In the genomic region with DNA sequence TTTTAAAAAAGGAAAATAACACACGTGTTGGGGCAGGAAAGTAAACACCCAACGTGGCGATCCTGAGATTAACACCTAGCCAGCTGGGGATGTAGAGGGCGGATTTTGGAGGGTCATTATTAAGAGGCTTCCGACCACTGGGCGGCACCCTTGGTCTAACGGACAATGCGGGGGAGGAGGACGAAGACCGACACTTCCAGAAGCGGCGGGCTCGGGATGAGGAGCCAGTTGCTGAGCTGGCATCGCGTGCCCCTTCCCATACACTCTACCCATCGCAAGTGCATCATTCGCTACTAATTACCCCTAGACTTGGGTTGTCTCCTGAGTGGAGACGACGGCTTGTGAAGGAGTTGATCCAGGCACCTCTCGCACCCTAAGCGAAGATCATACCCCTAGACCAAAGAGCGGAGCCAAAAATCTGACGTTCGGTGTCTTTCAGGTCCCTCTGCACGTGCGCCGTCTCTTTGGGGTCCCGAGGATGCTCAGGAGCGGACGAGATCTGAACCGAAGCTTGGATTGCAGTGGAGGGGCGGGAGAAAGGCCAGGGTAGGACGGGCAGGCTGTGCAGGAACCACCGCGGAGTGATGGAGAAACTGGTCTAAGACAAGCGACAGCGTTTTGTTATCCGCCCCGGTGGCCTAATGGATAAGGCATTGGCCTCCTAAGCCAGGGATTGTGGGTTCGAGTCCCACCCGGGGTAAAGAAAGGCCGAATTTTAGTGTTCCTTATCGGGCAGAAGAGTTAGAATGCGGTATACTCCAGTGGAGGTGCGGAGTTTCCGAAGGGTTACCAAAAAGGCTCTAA, we compare ENCODE assay signal across 8 cellular contexts. TPM values are rescaled to one million over a fixed set of nuclear protein-coding genes. Genes with fewer than 3 reads are reported as not detected.
DNase-seq lines count a peak whose midpoint lies in the region; ATAC-seq and TF ChIP-seq lines count a peak whose summit lies in the region.

No MANE protein-coding gene starts in this region.

- TF ChIP-seq CTCF in HEK293 (tag by site-specific recombination; IDR thresholded peaks at IDR 0.05) = peak; percentile 93
- TF ChIP-seq CTCF in colonic mucosa (IDR thresholded peaks at IDR 0.05) = no peak

- H3K4me1 ChIP-seq in HEK293 (ENCODE audit: control insufficient read depth, insufficient read depth, low read length) (no peaks in the 10 kb centered on the region), colonic mucosa (peaks cover 5% of the 10 kb centered on the region)

- intact Hi-C loops in colonic mucosa (cut with DNase I) = no loop called here
- intact Hi-C loops in left colon (cut with DNase I, micrococcal nuclease) = no loop called here

- no peaks in the 10 kb centered on the region for H3K36me3 ChIP-seq in HEK293 (ENCODE audit: control insufficient read depth in 2 of 2, insufficient read depth in 1 of 2, low read length in 2 of 2)
- H3K36me3 ChIP-seq in colonic mucosa = no peaks in the 10 kb centered on the region

- ATAC-seq in left colon (peak; percentile 14), GM21529 (IDR thresholded peaks at IDR 0.05; ENCODE audit: unreplicated experiment) (no peak)

- peak overlapping the region; percentile 58 for H3K27ac ChIP-seq in HEK293 (ENCODE audit: extremely low read depth, low read depth, low read length)
- H3K27ac ChIP-seq in colonic mucosa = peak overlapping the region; percentile 5

- POLR2A ChIA-PET in HEK293 (lab: Yijun Ruan, JAX) = interaction anchor here (0.6 to 1.4 kb wide), 5 partner anchors 18 to 132 kb away, joined by 3 to 7 read pairs (median 4); a partner anchor contains a TSS

- CTCF ChIA-PET in HEK293 (lab: Yijun Ruan, JAX) = interaction anchor here (0.6 to 3.0 kb wide), 9 partner anchors 9 to 31 kb away, joined by 3 to 15 read pairs (median 4); no protein-coding TSS in a partner anchor

- peak overlapping the region in 1 of 2 donors; percentile 35 for H3K9ac ChIP-seq in colonic mucosa (ENCODE audit: low read depth in 2 of 2, low read length in 2 of 2)

- H3K4me3 ChIP-seq in HEK293 (ENCODE audit: low read depth, low read length) (peak overlapping the region; percentile 54), colonic mucosa (peak overlapping the region; percentile 29)

- no peaks in the 10 kb centered on the region for H3K9me3 ChIP-seq in HEK293 (ENCODE audit: control insufficient read depth, insufficient read depth, low read depth, low read length)
- no peaks in the 10 kb centered on the region for H3K9me3 ChIP-seq in colonic mucosa

- no peaks in the 10 kb centered on the region for H3K27me3 ChIP-seq in colonic mucosa

- DNase-seq in AG20443 (ENCODE audit: low spot score) (peak; percentile 73), NCI-H446 (lab: John Stamatoyannopoulos, UW) (peak; percentile 88 to 95), colonic mucosa (peak; percentile 95), left colon (peak; percentile 80 to 83)
- DNase-seq in activated CD4-positive, alpha-beta T cell treated with anti-CD3 and anti-CD28 coated beads for 24 hours (ENCODE audit: low read depth in 2 of 2) = peak; percentile 84 to 91
- peak; percentile 80 to 83 for DNase-seq in stimulated activated CD4-positive, alpha-beta T cell treated with anti-CD3 and anti-CD28 coated beads, Interleukin-1b, Interleukin-23, amount 100 ng/mL, for 4 hours (ENCODE audit: low read depth in 2 of 2)

TF ChIP-seq in HEK293, 187 proteins besides CTCF, POLR2A, EP300 and RAD21 (continues in another document):
- TF ChIP-seq FEZF1 (tag by site-specific recombination; IDR thresholded peaks at IDR 0.05) (0 out of 2 replicates have a peak, but pooled peaks have one; percentile 9), ZNF175 (tag by site-specific recombination; IDR thresholded peaks at IDR 0.05) (no peak), ZNF184 (tag by site-specific recombination; IDR thresholded peaks at IDR 0.05) (peak; percentile 92), ZNF169 (tag by site-specific recombination; IDR thresholded peaks at IDR 0.05) (no peak), ZNF776 (tag by site-specific recombination; IDR thresholded peaks at IDR 0.05; ENCODE audit: borderline replicate concordance) (no peak), ZNF341 (tag by site-specific recombination; IDR thresholded peaks at IDR 0.05; ENCODE audit: low read depth) (peak; percentile 80), ZNF394 (tag by site-specific recombination; IDR thresholded peaks at IDR 0.05; ENCODE audit: borderline replicate concordance) (peak; percentile 82), KLF16 (tag by site-specific recombination; IDR thresholded peaks at IDR 0.05) (peak; percentile 89), ZNF37A (tag by site-specific recombination; IDR thresholded peaks at IDR 0.05) (no peak), EGR2 (tag by site-specific recombination; IDR thresholded peaks at IDR 0.05; ENCODE audit: low read depth) (peak; percentile 63)
- TF ChIP-seq, protein P1, sequence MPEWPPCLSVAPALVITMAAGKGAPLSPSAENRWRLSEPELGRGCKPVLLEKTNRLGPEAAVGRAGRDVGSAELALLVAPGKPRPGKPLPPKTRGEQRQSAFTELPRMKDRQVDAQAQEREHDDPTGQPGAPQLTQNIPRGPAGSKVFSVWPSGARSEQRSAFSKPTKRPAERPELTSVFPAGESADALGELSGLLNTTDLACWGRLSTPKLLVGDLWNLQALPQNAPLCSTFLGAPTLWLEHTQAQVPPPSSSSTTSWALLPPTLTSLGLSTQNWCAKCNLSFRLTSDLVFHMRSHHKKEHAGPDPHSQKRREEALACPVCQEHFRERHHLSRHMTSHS (tag by site-specific recombination; IDR thresholded peaks at IDR 0.05) = no peak
- TF ChIP-seq, protein P2, sequence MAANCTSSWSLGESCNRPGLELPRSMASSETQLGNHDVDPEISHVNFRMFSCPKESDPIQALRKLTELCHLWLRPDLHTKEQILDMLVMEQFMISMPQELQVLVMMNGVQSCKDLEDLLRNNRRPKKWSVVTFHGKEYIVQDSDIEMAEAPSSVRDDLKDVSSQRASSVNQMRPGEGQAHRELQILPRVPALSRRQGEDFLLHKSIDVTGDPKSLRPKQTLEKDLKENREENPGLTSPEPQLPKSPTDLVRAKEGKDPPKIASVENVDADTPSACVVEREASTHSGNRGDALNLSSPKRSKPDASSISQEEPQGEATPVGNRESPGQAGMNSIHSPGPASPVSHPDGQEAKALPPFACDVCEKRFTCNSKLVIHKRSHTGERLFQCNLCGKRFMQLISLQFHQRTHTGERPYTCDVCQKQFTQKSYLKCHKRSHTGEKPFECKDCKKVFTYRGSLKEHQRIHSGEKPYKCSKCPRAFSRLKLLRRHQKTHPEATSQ (tag by site-specific recombination; IDR thresholded peaks at IDR 0.05) = 0 out of 2 replicates have a peak, but pooled peaks have one; percentile 40
- TF ChIP-seq, protein P3, sequence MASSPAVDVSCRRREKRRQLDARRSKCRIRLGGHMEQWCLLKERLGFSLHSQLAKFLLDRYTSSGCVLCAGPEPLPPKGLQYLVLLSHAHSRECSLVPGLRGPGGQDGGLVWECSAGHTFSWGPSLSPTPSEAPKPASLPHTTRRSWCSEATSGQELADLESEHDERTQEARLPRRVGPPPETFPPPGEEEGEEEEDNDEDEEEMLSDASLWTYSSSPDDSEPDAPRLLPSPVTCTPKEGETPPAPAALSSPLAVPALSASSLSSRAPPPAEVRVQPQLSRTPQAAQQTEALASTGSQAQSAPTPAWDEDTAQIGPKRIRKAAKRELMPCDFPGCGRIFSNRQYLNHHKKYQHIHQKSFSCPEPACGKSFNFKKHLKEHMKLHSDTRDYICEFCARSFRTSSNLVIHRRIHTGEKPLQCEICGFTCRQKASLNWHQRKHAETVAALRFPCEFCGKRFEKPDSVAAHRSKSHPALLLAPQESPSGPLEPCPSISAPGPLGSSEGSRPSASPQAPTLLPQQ (tag by site-specific recombination; IDR thresholded peaks at IDR 0.05) = peak; percentile 89
- TF ChIP-seq, protein P4, sequence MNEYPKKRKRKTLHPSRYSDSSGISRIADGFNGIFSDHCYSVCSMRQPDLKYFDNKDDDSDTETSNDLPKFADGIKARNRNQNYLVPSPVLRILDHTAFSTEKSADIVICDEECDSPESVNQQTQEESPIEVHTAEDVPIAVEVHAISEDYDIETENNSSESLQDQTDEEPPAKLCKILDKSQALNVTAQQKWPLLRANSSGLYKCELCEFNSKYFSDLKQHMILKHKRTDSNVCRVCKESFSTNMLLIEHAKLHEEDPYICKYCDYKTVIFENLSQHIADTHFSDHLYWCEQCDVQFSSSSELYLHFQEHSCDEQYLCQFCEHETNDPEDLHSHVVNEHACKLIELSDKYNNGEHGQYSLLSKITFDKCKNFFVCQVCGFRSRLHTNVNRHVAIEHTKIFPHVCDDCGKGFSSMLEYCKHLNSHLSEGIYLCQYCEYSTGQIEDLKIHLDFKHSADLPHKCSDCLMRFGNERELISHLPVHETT (tag by site-specific recombination; IDR thresholded peaks at IDR 0.05) = peak; percentile 92
- TF ChIP-seq, protein P5, sequence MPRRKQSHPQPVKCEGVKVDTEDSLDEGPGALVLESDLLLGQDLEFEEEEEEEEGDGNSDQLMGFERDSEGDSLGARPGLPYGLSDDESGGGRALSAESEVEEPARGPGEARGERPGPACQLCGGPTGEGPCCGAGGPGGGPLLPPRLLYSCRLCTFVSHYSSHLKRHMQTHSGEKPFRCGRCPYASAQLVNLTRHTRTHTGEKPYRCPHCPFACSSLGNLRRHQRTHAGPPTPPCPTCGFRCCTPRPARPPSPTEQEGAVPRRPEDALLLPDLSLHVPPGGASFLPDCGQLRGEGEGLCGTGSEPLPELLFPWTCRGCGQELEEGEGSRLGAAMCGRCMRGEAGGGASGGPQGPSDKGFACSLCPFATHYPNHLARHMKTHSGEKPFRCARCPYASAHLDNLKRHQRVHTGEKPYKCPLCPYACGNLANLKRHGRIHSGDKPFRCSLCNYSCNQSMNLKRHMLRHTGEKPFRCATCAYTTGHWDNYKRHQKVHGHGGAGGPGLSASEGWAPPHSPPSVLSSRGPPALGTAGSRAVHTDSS (tag by site-specific recombination; IDR thresholded peaks at IDR 0.05) = peak; percentile 42; the same call in 1 of the 2 replicates

RNA-seq across cellular contexts. Expression of a gene that starts 17.6 kb away (rescaled TPM):
- total RNA-seq in colonic mucosa (10 to 100 TPM; 12.4 to 20.4 TPM), left colon (10 to 100 TPM; 12.3 to 13.8 TPM)

RNA-seq across cellular contexts. Expression of a gene that starts 35.5 kb away (rescaled TPM):
- not detected for total RNA-seq in colonic mucosa
- total RNA-seq in left colon = not detected

RNA-seq across cellular contexts. Expression of a gene that starts 40.1 kb away (rescaled TPM):
- total RNA-seq in colonic mucosa = 10 to 100 TPM in 1 of 2 donors, 1 to 10 TPM in 1; 9.9 to 10.5 TPM
- 1 to 10 TPM; 8.2 to 9.6 TPM for total RNA-seq in left colon

RNA-seq across cellular contexts. Expression of a gene that starts 53.4 kb away (rescaled TPM):
- total RNA-seq in colonic mucosa (under 1 TPM in 1 of 2 donors, not detected in 1; 0.86 TPM), left colon (not detected)
